Comparison of ENCODE assay signal across 16 cellular contexts in genomic region chr17:22503322-22503899, GRCh38.
DNase-seq lines count a peak whose midpoint lies in the region; TF ChIP-seq lines count a peak whose summit lies in the region.
"Had no signal": no experiment of that assay in that cellular context is flagged by ENCODE, and none has a peak within 500 bp of the region (broad histone marks: within the 10 kb centered on the region; RNA-seq: fewer than 3 reads in every experiment).

No MANE protein-coding gene starts in this region.

- no peak for TF ChIP-seq POLR2A in esophagus muscularis mucosa (IDR thresholded peaks at IDR 0.05; ENCODE audit: low read depth)
- TF ChIP-seq POLR2A in vagina (IDR thresholded peaks at IDR 0.05) = no peak
- TF ChIP-seq POLR2A in Peyer's patch (IDR thresholded peaks at IDR 0.05) = no peak

- H3K4me3 ChIP-seq in coronary artery = no peak overlapping the region
- H3K4me3 ChIP-seq in esophagus muscularis mucosa = no peak overlapping the region
- H3K4me3 ChIP-seq in vagina = no peak overlapping the region
- no peak overlapping the region for H3K4me3 ChIP-seq in Peyer's patch
- H3K4me3 ChIP-seq: A549; BLaER1 treated with 17β-estradiol and CSF1 and Interleukin-3, amounts not matched to agents 10 nM and 100 nM had no signal

- H3K9me3 ChIP-seq in esophagus muscularis mucosa (peaks cover 0 to 12% (median 0%) of the 10 kb centered on the region in 4 donors), vagina (no peaks in the 10 kb centered on the region), Peyer's patch (peaks cover 0 to 7% (median 1%) of the 10 kb centered on the region in 4 donors)
- H3K9me3 ChIP-seq: A549, Caco-2 had no signal

- TF ChIP-seq CTCF in coronary artery (IDR thresholded peaks at IDR 0.05) (no peak), esophagus muscularis mucosa (IDR thresholded peaks at IDR 0.05) (no peak), vagina (IDR thresholded peaks at IDR 0.05) (no peak), Peyer's patch (IDR thresholded peaks at IDR 0.05) (no peak)

- H3K4me1 ChIP-seq in esophagus muscularis mucosa (no peaks in the 10 kb centered on the region), vagina (no peaks in the 10 kb centered on the region), Peyer's patch (no peaks in the 10 kb centered on the region)
- H3K4me1 ChIP-seq: A549, Caco-2 had no signal

- 72% methylated on average over 5 of the region's 5 CpGs for WGBS in esophagus muscularis mucosa

- DNase-seq in coronary artery (ENCODE audit: low spot score) = peak; percentile 55
- DNase-seq in esophagus muscularis mucosa (ENCODE audit: extremely low spot score) = peak; percentile 68
- peak; percentile 52 to 54 for DNase-seq in vagina (ENCODE audit: extremely low spot score in 2 of 2)
- no peak for DNase-seq in Peyer's patch
- DNase-seq in NCI-H2171 treated with DMSO at 0.1 percent for 48 hours (lab: John Stamatoyannopoulos, UW) = no peak
- DNase-seq: AML-193; Caco-2; Calu3; CD4-positive, alpha-beta T cell; CD8-positive, alpha-beta T cell; DMS79 treated with DMSO at 0.1 percent for 48 hours; GF-D8 had no signal

- H3K27ac ChIP-seq in coronary artery = no peak overlapping the region
- no peak overlapping the region for H3K27ac ChIP-seq in esophagus muscularis mucosa (replicated peaks in 1 of 4)
- no peak overlapping the region for H3K27ac ChIP-seq in vagina
- no peak overlapping the region for H3K27ac ChIP-seq in Peyer's patch
- H3K27ac ChIP-seq: 22Rv1; A549; BLaER1 treated with 17β-estradiol and CSF1 and Interleukin-3, amounts not matched to agents 10 nM and 100 nM; C4-2B had no signal

- H3K27me3 ChIP-seq in esophagus muscularis mucosa (no peaks in the 10 kb centered on the region), vagina (no peaks in the 10 kb centered on the region), Peyer's patch (no peaks in the 10 kb centered on the region)
- H3K27me3 ChIP-seq: BLaER1 treated with 17β-estradiol and CSF1 and Interleukin-3, amounts not matched to agents 10 nM and 100 nM had no signal

- TF ChIP-seq EP300 in esophagus muscularis mucosa (IDR thresholded peaks at IDR 0.05) = no peak

- H3K36me3 ChIP-seq in esophagus muscularis mucosa (no peaks in the 10 kb centered on the region), vagina (no peaks in the 10 kb centered on the region), Peyer's patch (no peaks in the 10 kb centered on the region)
- H3K36me3 ChIP-seq: BLaER1 treated with 17β-estradiol and CSF1 and Interleukin-3, amounts not matched to agents 10 nM and 100 nM had no signal

- intact Hi-C loops in esophagus muscularis mucosa (cut with DNase I) = no loop called here
- intact Hi-C loops in vagina (cut with DNase I) = no loop called here

Comparison
In these comparisons a context has a peak if more than half of its experiments do, and no peak if none do; other contexts are left out.
1. DNase-seq: peak in coronary artery (single experiment), esophagus muscularis mucosa (single experiment) and vagina (2 of 2); none in Peyer's patch (0 of 3) and NCI-H2171 treated with DMSO at 0.1 percent for 48 hours (single experiment).